ENCODE assay signal across 2 cellular contexts in the genomic region with DNA sequence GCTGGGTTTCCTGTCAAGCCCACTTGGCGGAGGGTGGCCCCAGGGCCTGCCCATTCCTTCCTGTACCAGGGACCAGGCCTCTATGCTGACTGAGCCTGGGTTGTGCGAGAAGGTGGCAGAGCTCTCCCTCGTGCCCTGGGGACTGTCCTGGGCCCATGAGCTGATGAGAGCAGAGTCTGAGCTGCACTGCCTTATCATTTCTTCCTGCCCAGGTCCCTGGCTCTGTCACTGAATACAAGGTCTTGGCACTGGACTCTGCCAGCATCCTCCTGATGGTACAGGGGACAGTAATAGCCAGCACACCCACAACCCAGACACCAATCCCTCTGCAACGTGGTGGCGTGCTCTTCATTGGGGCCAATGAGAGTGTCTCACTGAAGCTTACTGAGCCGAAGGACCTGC.
TF ChIP-seq lines count a peak whose summit lies in the region.

No MANE protein-coding gene starts in this region.

TF ChIP-seq in SK-N-SH, 30 proteins besides CTCF, POLR2A, EP300 and RAD21 (continued from another document):
- TF ChIP-seq, protein P1, sequence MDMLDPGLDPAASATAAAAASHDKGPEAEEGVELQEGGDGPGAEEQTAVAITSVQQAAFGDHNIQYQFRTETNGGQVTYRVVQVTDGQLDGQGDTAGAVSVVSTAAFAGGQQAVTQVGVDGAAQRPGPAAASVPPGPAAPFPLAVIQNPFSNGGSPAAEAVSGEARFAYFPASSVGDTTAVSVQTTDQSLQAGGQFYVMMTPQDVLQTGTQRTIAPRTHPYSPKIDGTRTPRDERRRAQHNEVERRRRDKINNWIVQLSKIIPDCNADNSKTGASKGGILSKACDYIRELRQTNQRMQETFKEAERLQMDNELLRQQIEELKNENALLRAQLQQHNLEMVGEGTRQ (IDR thresholded peaks at IDR 0.05; ENCODE audit: borderline replicate concordance, low read depth, low read length): no peak
- TF ChIP-seq MXI1 (IDR thresholded peaks at IDR 0.05; ENCODE audit: low read depth, low read length) (no peak), RXRA (IDR thresholded peaks at IDR 0.05; ENCODE audit: borderline replicate concordance, low read depth) (no peak), EZH2phosphoT487 (IDR thresholded peaks at IDR 0.05; ENCODE audit: borderline replicate concordance, low read depth) (no peak)

TF ChIP-seq in SK-N-SH treated with all-trans-retinoic acid at 6 μM for 48 hours, 23 proteins besides CTCF, POLR2A, EP300 and RAD21 (continued from another document):
- TF ChIP-seq CREB5 (CRISPR knock-in tag; IDR thresholded peaks at IDR 0.05; ENCODE audit: low read depth) (no peak), OSR1 (CRISPR knock-in tag; IDR thresholded peaks at IDR 0.05) (no peak), ZNF70 (CRISPR knock-in tag; IDR thresholded peaks at IDR 0.05) (no peak), SNAI2 (CRISPR knock-in tag; IDR thresholded peaks at IDR 0.05) (no peak), TOX (CRISPR knock-in tag; IDR thresholded peaks at IDR 0.05; ENCODE audit: borderline replicate concordance) (no peak), PATZ1 (CRISPR knock-in tag; IDR thresholded peaks at IDR 0.05; ENCODE audit: borderline replicate concordance) (no peak), CSRNP3 (CRISPR knock-in tag; IDR thresholded peaks at IDR 0.05) (no peak), ZNF565 (CRISPR knock-in tag; conservative IDR thresholded peaks at IDR 0.05; ENCODE audit: low read depth) (no peak), ZC3H10 (CRISPR knock-in tag; IDR thresholded peaks at IDR 0.05) (no peak)
- TF ChIP-seq, protein P2, sequence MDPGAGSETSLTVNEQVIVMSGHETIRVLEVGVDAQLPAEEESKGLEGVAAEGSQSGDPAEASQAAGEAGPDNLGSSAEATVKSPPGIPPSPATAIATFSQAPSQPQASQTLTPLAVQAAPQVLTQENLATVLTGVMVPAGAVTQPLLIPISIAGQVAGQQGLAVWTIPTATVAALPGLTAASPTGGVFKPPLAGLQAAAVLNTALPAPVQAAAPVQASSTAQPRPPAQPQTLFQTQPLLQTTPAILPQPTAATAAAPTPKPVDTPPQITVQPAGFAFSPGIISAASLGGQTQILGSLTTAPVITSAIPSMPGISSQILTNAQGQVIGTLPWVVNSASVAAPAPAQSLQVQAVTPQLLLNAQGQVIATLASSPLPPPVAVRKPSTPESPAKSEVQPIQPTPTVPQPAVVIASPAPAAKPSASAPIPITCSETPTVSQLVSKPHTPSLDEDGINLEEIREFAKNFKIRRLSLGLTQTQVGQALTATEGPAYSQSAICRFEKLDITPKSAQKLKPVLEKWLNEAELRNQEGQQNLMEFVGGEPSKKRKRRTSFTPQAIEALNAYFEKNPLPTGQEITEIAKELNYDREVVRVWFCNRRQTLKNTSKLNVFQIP (CRISPR knock-in tag; IDR thresholded peaks at IDR 0.05; ENCODE audit: borderline replicate concordance, low read depth): no peak
TF ChIP-seq in SK-N-SH treated with all-trans-retinoic acid at 6 μM for 48 hours: peak in this region for 0.
